Comparison of ENCODE assay signal across 8 cellular contexts in genomic region chr1:218339267-218339831, GRCh38. TPM values are rescaled to one million over a fixed set of nuclear protein-coding genes. Genes with fewer than 3 reads are reported as not detected.
DNase-seq lines count a peak whose midpoint lies in the region; ATAC-seq and TF ChIP-seq lines count a peak whose summit lies in the region.

No MANE protein-coding gene starts in this region.

- WGBS in upper lobe of left lung, 2 donors: 0 to 4% methylated on average over 1 of the region's 1 CpG

- CTCF ChIA-PET in AG04450 (lab: Charles Lee): interaction anchor here (0.6 to 3.0 kb wide), 25 partner anchors 9 to 1474 kb away, joined by 3 to 10 read pairs (median 4); no protein-coding TSS in a partner anchor

- H3K4me1 ChIP-seq in foreskin keratinocyte (no peaks in the 10 kb centered on the region), upper lobe of left lung (no peaks in the 10 kb centered on the region)

- POLR2A ChIA-PET in AG04450 (lab: Yijun Ruan, JAX): no interaction called here

- TF ChIP-seq CTCF in AG04450 (IDR thresholded peaks at IDR 0.05; ENCODE audit: low read depth, low read length) (peak; percentile 73), foreskin keratinocyte (conservative IDR thresholded peaks at IDR 0.05) (peak; percentile 79), upper lobe of left lung (IDR thresholded peaks at IDR 0.05) (peak; percentile 37 to 72 (median 68))

- H3K9me3 ChIP-seq in AG04450 (ENCODE audit: control insufficient read depth, insufficient read depth, low read length) (no peaks in the 10 kb centered on the region), upper lobe of left lung (no peaks in the 10 kb centered on the region)

- H3K4me3 ChIP-seq in AG04450 (ENCODE audit: low read depth, low read length) (no peak overlapping the region), upper lobe of left lung (no peak overlapping the region)

- DNase-seq in AG04450 (ENCODE audit: low read depth, low spot score): no peak
- peak; percentile 40 for DNase-seq in RPMI8226
- peak in 1 of 2 donors; percentile 29 for DNase-seq in foreskin keratinocyte
- no peak for DNase-seq in upper lobe of left lung
- DNase-seq in activated naive CD4-positive, alpha-beta T cell treated with anti-CD3 and anti-CD28 coated beads, Interleukin-2, amount 50 U/mL, for 16 hours: no peak

- TF ChIP-seq EP300 in upper lobe of left lung (IDR thresholded peaks at IDR 0.05): no peak

- H3K27ac ChIP-seq in AG04450 (ENCODE audit: low read depth, low read length) (no peak overlapping the region), foreskin keratinocyte (no peak overlapping the region), upper lobe of left lung (no peak overlapping the region)

- peak; percentile 66 for ATAC-seq in GM18502 (IDR thresholded peaks at IDR 0.05; ENCODE audit: poor library complexity, unreplicated experiment)
- ATAC-seq in HG03342 (IDR thresholded peaks at IDR 0.05; ENCODE audit: unreplicated experiment): peak; percentile 77
- peak; percentile 63 for ATAC-seq in foreskin keratinocyte
- peak in 1 of 2 donors; percentile 69 for ATAC-seq in upper lobe of left lung (ENCODE audit: low FRiP score in 2 of 2)
- ATAC-seq in GM21526 (IDR thresholded peaks at IDR 0.05; ENCODE audit: low FRiP score, unreplicated experiment): no peak

- H3K27me3 ChIP-seq in AG04450 (ENCODE audit: control insufficient read depth, insufficient read depth, low read length) (no peaks in the 10 kb centered on the region), foreskin keratinocyte (no peaks in the 10 kb centered on the region), upper lobe of left lung (no peaks in the 10 kb centered on the region)

- TF ChIP-seq POLR2A in upper lobe of left lung (IDR thresholded peaks at IDR 0.05): no peak

- H3K36me3 ChIP-seq in upper lobe of left lung: no peaks in the 10 kb centered on the region

RNA-seq across cellular contexts. Expression of gene TGFB2, which starts 5.8 kb away (rescaled TPM):
- 10.2 and 14.8 TPM in 2 replicates for polyA plus RNA-seq in AG04450 (2011; rRNA removed)
- 6.3 and 11.5 TPM in 2 replicates for polyA minus RNA-seq in AG04450 (2011; rRNA and poly(A)+ RNA removed)
- total RNA-seq in foreskin keratinocyte: 4.8 and 6.6 TPM in 2 replicates
- 1.2 and 2.1 TPM in 2 replicates for polyA plus RNA-seq in foreskin keratinocyte
- 10 to 100 TPM in 3 of 6 donors, 1 to 10 TPM in 3; 4.2 to 13.7 (median 9.9) TPM for total RNA-seq in upper lobe of left lung

RNA-seq across cellular contexts. Expression of gene RRP15, which starts 54.3 kb away (rescaled TPM):
- polyA plus RNA-seq in AG04450 (2011; rRNA removed): 5.8 and 7.9 TPM in 2 replicates
- 3.5 and 6.3 TPM in 2 replicates for polyA minus RNA-seq in AG04450 (2011; rRNA and poly(A)+ RNA removed)
- 27.5 and 36.9 TPM in 2 replicates for total RNA-seq in foreskin keratinocyte
- 14.8 and 21.4 TPM in 2 replicates for polyA plus RNA-seq in foreskin keratinocyte
- total RNA-seq in upper lobe of left lung: 10 to 100 TPM in 3 of 6 donors, 1 to 10 TPM in 3; 1.0 to 16.9 (median 11.6) TPM
